Comparison of ENCODE assay signal across 25 cellular contexts in the genomic region with DNA sequence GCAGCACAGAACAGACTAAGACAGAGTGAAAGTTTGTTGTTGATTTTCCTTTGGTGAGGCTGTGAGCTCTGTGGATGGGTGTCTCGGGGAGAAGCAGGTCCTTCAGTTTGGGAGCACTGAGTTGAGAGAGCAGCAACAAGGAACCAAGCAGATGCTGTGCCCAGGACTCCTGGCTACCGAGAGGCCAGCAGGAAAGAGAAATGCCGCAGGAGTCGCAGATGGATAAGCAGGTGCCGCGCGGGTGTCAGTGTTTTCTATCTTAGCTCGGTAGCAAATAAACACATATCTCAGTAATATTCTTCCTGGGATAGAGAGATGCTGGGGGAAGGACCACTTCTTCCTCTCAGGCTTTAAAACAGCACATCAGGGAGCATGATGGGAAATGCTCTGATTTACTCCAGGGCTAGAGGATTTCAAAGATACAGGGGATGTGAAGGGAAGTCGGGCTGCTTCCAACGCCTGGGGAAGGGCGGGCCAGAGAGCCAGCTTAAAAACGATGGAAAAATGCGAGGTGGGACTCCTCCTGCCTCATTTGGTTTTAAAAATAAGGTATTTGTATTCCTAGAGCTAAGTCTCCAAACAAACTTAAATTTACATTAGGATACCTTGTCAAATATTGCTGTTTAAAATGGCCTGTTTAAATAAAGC.
"Had no signal": no experiment of that assay in that cellular context is flagged by ENCODE, and none has a peak within 500 bp of the region (broad histone marks: within the 10 kb centered on the region; RNA-seq: fewer than 3 reads in every experiment).

No MANE protein-coding gene starts in this region.

- H3K4me3 ChIP-seq: coronary artery, dorsolateral prefrontal cortex, esophagus squamous epithelium, gastrocnemius medialis, heart right ventricle, left lung, lower lobe of right lung, mucosa of descending colon had no signal

- DNase-seq: dermis blood vessel endothelial cell; dorsolateral prefrontal cortex; effector CD4-positive, alpha-beta T cell; effector memory CD4-positive, alpha-beta T cell; esophagus squamous epithelium; foreskin fibroblast; foreskin melanocyte; gastrocnemius medialis; glutamatergic neuron; heart right ventricle; hippocampal formation; immature natural killer cell; islet precursor cell; kidney; kidney glomerular epithelial cell; left cardiac atrium; left lung; left ventricle myocardium superior; lower lobe of right lung; mesenchymal stem cell; mucosa of descending colon; naive B cell; naive thymus-derived CD8-positive, alpha-beta T cell had no signal

- H3K27ac Mint-ChIP-seq: immature natural killer cell; mesothelial cell of epicardium; naive B cell; naive thymus-derived CD8-positive, alpha-beta T cell had no signal

- H3K4me1 ChIP-seq: esophagus squamous epithelium, gastrocnemius medialis, heart right ventricle, left lung, lower lobe of right lung had no signal

- ATAC-seq: gastrocnemius medialis; heart right ventricle; left cardiac atrium; left lung; left ventricle myocardium superior; lower lobe of right lung; mucosa of descending colon; naive thymus-derived CD8-positive, alpha-beta T cell had no signal

- H3K36me3 Mint-ChIP-seq: immature natural killer cell; mesothelial cell of epicardium; naive B cell; naive thymus-derived CD8-positive, alpha-beta T cell had no signal

- H3K36me3 ChIP-seq: esophagus squamous epithelium, gastrocnemius medialis, heart right ventricle, left lung, lower lobe of right lung had no signal

- H3K9me3 ChIP-seq: esophagus squamous epithelium, gastrocnemius medialis, heart right ventricle, left lung, lower lobe of right lung, mucosa of descending colon had no signal

- H3K4me1 Mint-ChIP-seq: immature natural killer cell; naive B cell; naive thymus-derived CD8-positive, alpha-beta T cell had no signal

- H3K9me3 Mint-ChIP-seq: immature natural killer cell had no signal

- H3K4me3 Mint-ChIP-seq: immature natural killer cell; mesothelial cell of epicardium; naive B cell; naive thymus-derived CD8-positive, alpha-beta T cell had no signal

- H3K27ac ChIP-seq: coronary artery, dorsolateral prefrontal cortex, esophagus squamous epithelium, gastrocnemius medialis, heart right ventricle, left lung, lower lobe of right lung had no signal

- H3K27me3 ChIP-seq: gastrocnemius medialis had no signal
